In the genomic region with DNA sequence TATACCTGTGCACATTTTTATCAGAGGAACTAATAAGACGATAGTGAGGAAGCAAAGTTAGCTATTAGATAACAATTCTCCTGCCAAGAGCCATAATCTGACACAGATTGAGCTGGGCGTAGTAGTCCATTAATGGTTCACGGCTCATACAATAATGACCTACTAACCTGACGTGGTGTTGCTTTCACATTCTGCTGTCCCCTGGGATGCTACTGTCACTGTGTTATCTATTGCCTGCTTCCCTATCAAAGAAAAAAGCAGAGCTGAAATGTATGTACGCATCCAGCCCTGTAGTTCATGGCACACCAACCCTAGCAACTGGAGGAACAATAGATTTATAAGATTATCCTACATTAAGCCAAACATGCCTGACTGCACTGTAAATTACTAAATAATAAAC, we compare ENCODE assay signal across 22 cellular contexts.
"Had no signal": no experiment of that assay in that cellular context is flagged by ENCODE, and none has a peak within 500 bp of the region (broad histone marks: within the 10 kb centered on the region; RNA-seq: fewer than 3 reads in every experiment).

No MANE protein-coding gene starts in this region.

- H3K27ac ChIP-seq: dorsolateral prefrontal cortex, gastroesophageal sphincter, right atrium auricular region, sigmoid colon, skin epidermis, testis, tibial nerve, upper lobe of right lung, vagina had no signal

- DNase-seq: cortex of kidney; dorsolateral prefrontal cortex; effector CD8-positive, alpha-beta T cell; head of caudate nucleus; hypothalamus; mammary epithelial cell; naive thymus-derived CD4-positive, alpha-beta T cell; nephron progenitor cell; posterior cingulate gyrus; sigmoid colon; stimulated activated CD4-positive, alpha-beta T cell treated with anti-CD3 and anti-CD28 coated beads, Interleukin-2, amount 100 ng/mL, for 24 hours; stimulated activated CD4-positive, alpha-beta T cell treated with anti-CD3 and anti-CD28 coated beads, Interleukin-4, amount 100 ng/mL, for 4 hours; stimulated activated naive B cell treated with anti-CD40 and anti-IgM and Interleukin-4, amounts not matched to agents 10 μg/mL and 1 μg/mL and 100 μg/mL, for 72 hours; stimulated activated naive CD8-positive, alpha-beta T cell treated with anti-CD3 and anti-CD28 coated beads, Interleukin-15, amount 100 ng/mL, for 72 hours; testis; upper lobe of right lung had no signal

- ATAC-seq: gastroesophageal sphincter; left lobe of liver; naive thymus-derived CD4-positive, alpha-beta T cell; stimulated activated naive B cell treated with anti-CD40 and anti-IgM and Interleukin-4, amounts not matched to agents 10 μg/mL and 1 μg/mL and 100 μg/mL, for 72 hours; stimulated activated naive CD8-positive, alpha-beta T cell treated with anti-CD3 and anti-CD28 coated beads, Interleukin-15, amount 100 ng/mL, for 72 hours; upper lobe of right lung had no signal
